In the genomic region with DNA sequence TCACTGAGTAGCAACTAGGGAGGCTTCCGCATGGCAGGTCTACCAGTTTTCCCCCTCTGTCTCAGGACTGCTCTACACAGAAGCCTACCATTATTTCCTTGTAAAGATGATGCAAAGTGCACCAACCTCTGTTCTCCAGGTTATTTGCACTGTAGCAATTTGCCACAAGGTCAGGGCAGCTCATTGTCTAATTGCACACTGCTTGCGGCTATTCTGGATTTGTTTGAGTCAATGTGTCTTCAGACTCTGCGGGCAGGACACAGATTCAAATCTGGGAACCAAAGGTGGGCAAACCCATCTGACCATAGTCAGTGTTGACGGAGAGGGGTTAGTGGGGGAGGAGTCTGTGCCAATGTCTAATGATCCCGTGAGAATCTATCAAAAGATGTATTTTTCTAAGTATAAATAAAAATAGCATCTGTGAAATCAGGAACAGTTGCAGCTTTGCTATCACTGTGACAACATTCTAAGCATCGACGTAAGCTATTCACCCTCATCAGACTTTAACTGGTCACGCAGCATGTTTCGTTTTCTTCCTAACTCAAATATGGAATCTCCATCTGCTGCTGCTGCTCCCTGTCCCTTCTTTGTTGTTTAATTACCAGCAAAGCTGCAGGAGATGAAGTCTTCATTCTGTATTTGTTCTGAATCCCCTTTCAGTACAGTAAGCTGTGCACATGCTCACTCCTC, we compare ENCODE assay signal across 13 cellular contexts.
"Had no signal": no experiment of that assay in that cellular context is flagged by ENCODE, and none has a peak within 500 bp of the region (broad histone marks: within the 10 kb centered on the region; RNA-seq: fewer than 3 reads in every experiment).

No MANE protein-coding gene starts in this region.

- DNase-seq: activated CD4-positive, alpha-beta memory T cell treated with anti-CD3 and anti-CD28 coated beads for 36 hours; activated CD4-positive, alpha-beta T cell treated with anti-CD3 and anti-CD28 coated beads for 36 hours; activated CD8-positive, alpha-beta memory T cell treated with anti-CD3 and anti-CD28 coated beads, Interleukin-2, amount 10 ng/mL, durations not matched to agents 7 days and 5 days; esophagus squamous epithelium; hippocampal formation; islet precursor cell; left colon; nephron progenitor cell; stimulated activated CD4-positive, alpha-beta T cell treated with anti-CD3 and anti-CD28 coated beads, Interleukin-4, amount 100 ng/mL, for 1 hour; stomach; T-cell had no signal

- H3K4me1 ChIP-seq: esophagus squamous epithelium, stomach had no signal

- H3K27me3 ChIP-seq: stomach had no signal

- H3K27ac ChIP-seq: esophagus squamous epithelium, stomach had no signal

- H3K4me2 ChIP-seq: smooth muscle cell had no signal

- H3K36me3 ChIP-seq: esophagus squamous epithelium, stomach had no signal

- H3K4me3 ChIP-seq: esophagus squamous epithelium, lung, smooth muscle cell, stomach had no signal

- H3K9me3 ChIP-seq: esophagus squamous epithelium, stomach had no signal
